Comparison of ENCODE assay signal across 14 cellular contexts in the genomic region with DNA sequence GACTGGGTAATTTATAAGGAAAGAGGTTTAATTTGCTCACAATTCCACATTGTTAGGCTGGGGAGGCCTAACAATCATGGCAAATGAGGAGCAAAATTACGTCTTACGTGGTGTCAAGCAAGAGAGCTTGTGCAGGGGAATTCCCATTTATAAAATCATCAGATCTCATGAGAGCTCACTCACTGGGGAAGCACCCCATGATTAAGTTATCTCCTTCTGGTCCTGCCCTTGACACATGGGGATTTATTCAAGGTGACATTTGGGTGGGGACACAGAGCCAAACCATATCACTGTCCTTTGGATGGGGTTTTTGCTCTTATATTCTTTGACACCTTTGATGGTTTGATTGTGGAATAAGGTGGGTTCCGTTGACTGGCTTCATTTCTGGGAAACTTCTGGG. TPM values are rescaled to one million over a fixed set of nuclear protein-coding genes. Genes with fewer than 3 reads are reported as not detected.
A peak's percentile ranks its signal among the peaks of the same experiment; 100 is the strongest.
DNase-seq lines count a peak whose midpoint lies in the region; ATAC-seq and TF ChIP-seq lines count a peak whose summit lies in the region.
"Not testable (repeated sequence)": the region's sequence is repeated elsewhere in the genome, so short reads cannot be mapped to it uniquely, and the experiment has no call there.
"Had no signal": no experiment of that assay in that cellular context is flagged by ENCODE, and none has a peak within 500 bp of the region (broad histone marks: within the 10 kb centered on the region; RNA-seq: fewer than 3 reads in every experiment).

No MANE protein-coding gene starts in this region.

- H3K4me1 ChIP-seq in OCI-LY3 (ENCODE audit: low read length): peaks cover 22% of the 10 kb centered on the region

- not testable (repeated sequence) for H3K9me3 Mint-ChIP-seq in activated CD4-positive, alpha-beta memory T cell treated with anti-CD3 and anti-CD28 coated beads for 36 hours; activated T-helper 17 cell treated with anti-CD3 and anti-CD28 coated beads, Interleukin-2, amount 50 U/mL, for 72 hours; activated naive CD8-positive, alpha-beta T cell treated with anti-CD3 and anti-CD28 coated beads, Interleukin-2, amount 50 U/mL, for 24 hours; stimulated activated effector memory CD8-positive, alpha-beta T cell treated with anti-CD3 and anti-CD28 coated beads, Interleukin-12 subunit alpha, Interleukin-12 subunit beta, amount 100 ng/mL, for 72 hours; stimulated activated naive CD8-positive, alpha-beta T cell treated with anti-CD3 and anti-CD28 coated beads, Interleukin-15, Interleukin-2, amounts not matched to agents 100 ng/mL and 50 ng/mL, for 24 hours

- not testable (repeated sequence) for H3K36me3 Mint-ChIP-seq in activated CD4-positive, alpha-beta memory T cell treated with anti-CD3 and anti-CD28 coated beads for 36 hours; activated T-helper 17 cell treated with anti-CD3 and anti-CD28 coated beads, Interleukin-2, amount 50 U/mL, for 72 hours (ENCODE audit: low read depth); activated naive CD8-positive, alpha-beta T cell treated with anti-CD3 and anti-CD28 coated beads, Interleukin-2, amount 50 U/mL, for 24 hours (ENCODE audit: low read depth); stimulated activated effector memory CD8-positive, alpha-beta T cell treated with anti-CD3 and anti-CD28 coated beads, Interleukin-12 subunit alpha, Interleukin-12 subunit beta, amount 100 ng/mL, for 72 hours
- H3K36me3 Mint-ChIP-seq in stimulated activated naive CD8-positive, alpha-beta T cell treated with anti-CD3 and anti-CD28 coated beads, Interleukin-15, Interleukin-2, amounts not matched to agents 100 ng/mL and 50 ng/mL, for 24 hours (ENCODE audit: low read depth): peaks cover 13% of the 10 kb centered on the region

- not testable (repeated sequence) for H3K4me3 Mint-ChIP-seq in activated CD4-positive, alpha-beta memory T cell treated with anti-CD3 and anti-CD28 coated beads for 36 hours; activated T-helper 17 cell treated with anti-CD3 and anti-CD28 coated beads, Interleukin-2, amount 50 U/mL, for 72 hours; activated naive CD8-positive, alpha-beta T cell treated with anti-CD3 and anti-CD28 coated beads, Interleukin-2, amount 50 U/mL, for 24 hours; stimulated activated effector memory CD8-positive, alpha-beta T cell treated with anti-CD3 and anti-CD28 coated beads, Interleukin-12 subunit alpha, Interleukin-12 subunit beta, amount 100 ng/mL, for 72 hours; stimulated activated naive CD8-positive, alpha-beta T cell treated with anti-CD3 and anti-CD28 coated beads, Interleukin-15, Interleukin-2, amounts not matched to agents 100 ng/mL and 50 ng/mL, for 24 hours

- not testable (repeated sequence) for H3K9ac ChIP-seq in OCI-LY3 (ENCODE audit: low read length)

- H2AFZ ChIP-seq in OCI-LY3 (ENCODE audit: low read depth, low read length): not testable (repeated sequence)

- TF ChIP-seq CTCF in GM10266 (IDR thresholded peaks at IDR 0.05; ENCODE audit: control insufficient read depth, insufficient read depth, low read depth, missing control alignments); OCI-LY3 (IDR thresholded peaks at IDR 0.05; ENCODE audit: low read depth, low read length): not testable (repeated sequence)

- not testable (repeated sequence) for H3K4me1 Mint-ChIP-seq in activated CD4-positive, alpha-beta memory T cell treated with anti-CD3 and anti-CD28 coated beads for 36 hours (ENCODE audit: low read depth); activated T-helper 17 cell treated with anti-CD3 and anti-CD28 coated beads, Interleukin-2, amount 50 U/mL, for 72 hours; activated naive CD8-positive, alpha-beta T cell treated with anti-CD3 and anti-CD28 coated beads, Interleukin-2, amount 50 U/mL, for 24 hours; stimulated activated effector memory CD8-positive, alpha-beta T cell treated with anti-CD3 and anti-CD28 coated beads, Interleukin-12 subunit alpha, Interleukin-12 subunit beta, amount 100 ng/mL, for 72 hours; stimulated activated naive CD8-positive, alpha-beta T cell treated with anti-CD3 and anti-CD28 coated beads, Interleukin-15, Interleukin-2, amounts not matched to agents 100 ng/mL and 50 ng/mL, for 24 hours (ENCODE audit: low read depth)

- H3K27me3 ChIP-seq in OCI-LY3 (ENCODE audit: low read depth, low read length): not testable (repeated sequence)

- peak; percentile 45 for ATAC-seq in HG02610 (IDR thresholded peaks at IDR 0.05; ENCODE audit: unreplicated experiment)
- peak; percentile 78 for ATAC-seq in activated T-helper 17 cell treated with anti-CD3 and anti-CD28 coated beads, Interleukin-2, amount 50 U/mL, for 72 hours (replicated peaks)
- ATAC-seq in activated naive CD8-positive, alpha-beta T cell treated with anti-CD3 and anti-CD28 coated beads, Interleukin-2, amount 50 U/mL, for 24 hours: peak; percentile 91
- peak; percentile 77 for ATAC-seq in stimulated activated effector memory CD8-positive, alpha-beta T cell treated with anti-CD3 and anti-CD28 coated beads, Interleukin-12 subunit alpha, Interleukin-12 subunit beta, amount 100 ng/mL, for 72 hours

- H4K20me1 ChIP-seq in OCI-LY3 (ENCODE audit: insufficient read depth, low read length): not testable (repeated sequence)

- H3K27me3 Mint-ChIP-seq in activated CD4-positive, alpha-beta memory T cell treated with anti-CD3 and anti-CD28 coated beads for 36 hours; activated T-helper 17 cell treated with anti-CD3 and anti-CD28 coated beads, Interleukin-2, amount 50 U/mL, for 72 hours; activated naive CD8-positive, alpha-beta T cell treated with anti-CD3 and anti-CD28 coated beads, Interleukin-2, amount 50 U/mL, for 24 hours; stimulated activated naive CD8-positive, alpha-beta T cell treated with anti-CD3 and anti-CD28 coated beads, Interleukin-15, Interleukin-2, amounts not matched to agents 100 ng/mL and 50 ng/mL, for 24 hours: not testable (repeated sequence)

- POLR2A ChIA-PET in activated CD4-positive, alpha-beta memory T cell treated with anti-CD3 and anti-CD28 coated beads for 36 hours (lab: Charles Lee): not testable (repeated sequence)

- intact Hi-C loops in activated CD4-positive, alpha-beta memory T cell treated with anti-CD3 and anti-CD28 coated beads for 36 hours (cut with micrococcal nuclease): not testable (repeated sequence)

- H3K79me2 ChIP-seq in OCI-LY3 (ENCODE audit: low read length): not testable (repeated sequence)

- peak overlapping the region; percentile 65 for H3K4me2 ChIP-seq in OCI-LY3 (ENCODE audit: low read length)

- H3K4me3 ChIP-seq in OCI-LY3 (ENCODE audit: low read length): peak overlapping the region; percentile 25

- not testable (repeated sequence) for H3K9me3 ChIP-seq in OCI-LY3 (ENCODE audit: insufficient read depth, low read length)

- H3K27ac ChIP-seq in OCI-LY3 (ENCODE audit: low read length): peak overlapping the region; percentile 42

- H3K27ac Mint-ChIP-seq in activated CD4-positive, alpha-beta memory T cell treated with anti-CD3 and anti-CD28 coated beads for 36 hours; activated T-helper 17 cell treated with anti-CD3 and anti-CD28 coated beads, Interleukin-2, amount 50 U/mL, for 72 hours: not testable (repeated sequence)
- H3K27ac Mint-ChIP-seq in activated naive CD8-positive, alpha-beta T cell treated with anti-CD3 and anti-CD28 coated beads, Interleukin-2, amount 50 U/mL, for 24 hours: peak overlapping the region; percentile 70
- H3K27ac Mint-ChIP-seq in stimulated activated effector memory CD8-positive, alpha-beta T cell treated with anti-CD3 and anti-CD28 coated beads, Interleukin-12 subunit alpha, Interleukin-12 subunit beta, amount 100 ng/mL, for 72 hours: peak overlapping the region; percentile 34
- peak overlapping the region; percentile 78 for H3K27ac Mint-ChIP-seq in stimulated activated naive CD8-positive, alpha-beta T cell treated with anti-CD3 and anti-CD28 coated beads, Interleukin-15, Interleukin-2, amounts not matched to agents 100 ng/mL and 50 ng/mL, for 24 hours

- not testable (repeated sequence) for H3K36me3 ChIP-seq in OCI-LY3 (replicated peaks; ENCODE audit: low read depth, low read length)

- CTCF ChIA-PET in activated CD4-positive, alpha-beta memory T cell treated with anti-CD3 and anti-CD28 coated beads for 36 hours (lab: Charles Lee): not testable (repeated sequence)

- peak; percentile 4 for DNase-seq in GM10266 (ENCODE audit: extremely low spot score)
- DNase-seq in activated CD4-positive, alpha-beta memory T cell treated with anti-CD3 and anti-CD28 coated beads for 36 hours: peak; percentile 11
- DNase-seq in activated naive CD8-positive, alpha-beta T cell treated with anti-CD3 and anti-CD28 coated beads, Interleukin-2, amount 50 U/mL, for 24 hours; stimulated activated effector memory CD8-positive, alpha-beta T cell treated with anti-CD3 and anti-CD28 coated beads, Interleukin-12 subunit alpha, Interleukin-12 subunit beta, amount 100 ng/mL, for 72 hours (ENCODE audit: low spot score in 2 of 2): not testable (repeated sequence)

RNA-seq across cellular contexts. Expression of a gene that starts 8.3 kb away (rescaled TPM):
- not detected for total RNA-seq in activated CD4-positive, alpha-beta memory T cell treated with anti-CD3 and anti-CD28 coated beads for 36 hours
- total RNA-seq in activated T-helper 17 cell treated with anti-CD3 and anti-CD28 coated beads, Interleukin-2, amount 50 U/mL, for 72 hours: not detected
- total RNA-seq: A172; CD4-positive, CD25-positive, alpha-beta regulatory T cell; CD8-positive, alpha-beta memory T cell; GM23248; H4; HT-29 had no signal

RNA-seq across cellular contexts. Expression of a gene that starts 36.9 kb away (rescaled TPM):
- not detected for total RNA-seq in activated CD4-positive, alpha-beta memory T cell treated with anti-CD3 and anti-CD28 coated beads for 36 hours
- total RNA-seq in activated T-helper 17 cell treated with anti-CD3 and anti-CD28 coated beads, Interleukin-2, amount 50 U/mL, for 72 hours: not detected
- total RNA-seq: A172; CD4-positive, CD25-positive, alpha-beta regulatory T cell; CD8-positive, alpha-beta memory T cell; GM23248; H4; HT-29 had no signal

RNA-seq across cellular contexts. Expression of a gene that starts 58.5 kb away (rescaled TPM):
- 10 to 100 TPM; 12.4 to 13.2 TPM for total RNA-seq in activated CD4-positive, alpha-beta memory T cell treated with anti-CD3 and anti-CD28 coated beads for 36 hours
- total RNA-seq in activated T-helper 17 cell treated with anti-CD3 and anti-CD28 coated beads, Interleukin-2, amount 50 U/mL, for 72 hours: 10 to 100 TPM; 13.9 to 16.6 TPM

RNA-seq across cellular contexts. Expression of a gene that starts 58.9 kb away (rescaled TPM):
- 10 to 100 TPM; 34.9 to 37.1 TPM for total RNA-seq in activated CD4-positive, alpha-beta memory T cell treated with anti-CD3 and anti-CD28 coated beads for 36 hours
- 10 to 100 TPM; 45.8 to 55.5 TPM for total RNA-seq in activated T-helper 17 cell treated with anti-CD3 and anti-CD28 coated beads, Interleukin-2, amount 50 U/mL, for 72 hours
